2 cellular contexts compared by ENCODE assay signal in the genomic region with DNA sequence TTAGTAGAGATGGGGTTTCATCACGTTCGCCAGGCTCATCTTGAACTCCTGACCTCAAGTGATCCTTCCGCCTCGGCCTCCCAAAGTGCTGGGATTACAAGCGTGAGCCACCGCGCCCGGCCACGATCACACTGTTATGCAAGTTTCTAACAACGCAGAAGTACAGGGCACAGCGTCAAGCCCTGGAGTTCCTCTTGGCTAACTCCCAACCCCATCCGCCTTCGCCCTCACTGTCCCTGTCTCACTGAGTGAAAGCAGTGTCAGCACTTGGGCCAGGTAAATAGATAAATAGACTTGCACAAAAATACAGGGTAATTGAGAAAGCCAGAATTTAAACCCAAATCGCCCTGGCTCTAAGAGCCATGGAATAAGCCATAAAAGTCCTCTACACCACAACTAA.
TF ChIP-seq lines count a peak whose summit lies in the region.

No MANE protein-coding gene starts in this region.

TF ChIP-seq in liver, 16 proteins besides CTCF, POLR2A, EP300 and RAD21 (continued from another document):
- TF ChIP-seq, protein P1, sequence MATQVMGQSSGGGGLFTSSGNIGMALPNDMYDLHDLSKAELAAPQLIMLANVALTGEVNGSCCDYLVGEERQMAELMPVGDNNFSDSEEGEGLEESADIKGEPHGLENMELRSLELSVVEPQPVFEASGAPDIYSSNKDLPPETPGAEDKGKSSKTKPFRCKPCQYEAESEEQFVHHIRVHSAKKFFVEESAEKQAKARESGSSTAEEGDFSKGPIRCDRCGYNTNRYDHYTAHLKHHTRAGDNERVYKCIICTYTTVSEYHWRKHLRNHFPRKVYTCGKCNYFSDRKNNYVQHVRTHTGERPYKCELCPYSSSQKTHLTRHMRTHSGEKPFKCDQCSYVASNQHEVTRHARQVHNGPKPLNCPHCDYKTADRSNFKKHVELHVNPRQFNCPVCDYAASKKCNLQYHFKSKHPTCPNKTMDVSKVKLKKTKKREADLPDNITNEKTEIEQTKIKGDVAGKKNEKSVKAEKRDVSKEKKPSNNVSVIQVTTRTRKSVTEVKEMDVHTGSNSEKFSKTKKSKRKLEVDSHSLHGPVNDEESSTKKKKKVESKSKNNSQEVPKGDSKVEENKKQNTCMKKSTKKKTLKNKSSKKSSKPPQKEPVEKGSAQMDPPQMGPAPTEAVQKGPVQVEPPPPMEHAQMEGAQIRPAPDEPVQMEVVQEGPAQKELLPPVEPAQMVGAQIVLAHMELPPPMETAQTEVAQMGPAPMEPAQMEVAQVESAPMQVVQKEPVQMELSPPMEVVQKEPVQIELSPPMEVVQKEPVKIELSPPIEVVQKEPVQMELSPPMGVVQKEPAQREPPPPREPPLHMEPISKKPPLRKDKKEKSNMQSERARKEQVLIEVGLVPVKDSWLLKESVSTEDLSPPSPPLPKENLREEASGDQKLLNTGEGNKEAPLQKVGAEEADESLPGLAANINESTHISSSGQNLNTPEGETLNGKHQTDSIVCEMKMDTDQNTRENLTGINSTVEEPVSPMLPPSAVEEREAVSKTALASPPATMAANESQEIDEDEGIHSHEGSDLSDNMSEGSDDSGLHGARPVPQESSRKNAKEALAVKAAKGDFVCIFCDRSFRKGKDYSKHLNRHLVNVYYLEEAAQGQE (IDR thresholded peaks at IDR 0.05), result no peak
- TF ChIP-seq HNF4G (IDR thresholded peaks at IDR 0.05) (peak; percentile 65), FOXA2 (IDR thresholded peaks at IDR 0.05) (peak; percentile 85), EGR1 (IDR thresholded peaks at IDR 0.05; ENCODE audit: low read depth in 2 of 2) (peak in 1 of 2 donors; percentile 65), TAF1 (conservative IDR thresholded peaks at IDR 0.05) (no peak), NR2F2 (IDR thresholded peaks at IDR 0.05) (no peak), GABPA (IDR thresholded peaks at IDR 0.05 in 1 of 2, conservative IDR thresholded peaks at IDR 0.05 in 1 of 2) (peak in 1 of 2 donors; percentile 42), JUND (IDR thresholded peaks at IDR 0.05) (peak; percentile 37 to 64), RXRA (IDR thresholded peaks at IDR 0.05) (peak; percentile 82 to 83), HNF4A (conservative IDR thresholded peaks at IDR 0.05) (peak; percentile 82 to 85), SP1 (IDR thresholded peaks at IDR 0.05) (peak; percentile 79)
- TF ChIP-seq, protein P2, sequence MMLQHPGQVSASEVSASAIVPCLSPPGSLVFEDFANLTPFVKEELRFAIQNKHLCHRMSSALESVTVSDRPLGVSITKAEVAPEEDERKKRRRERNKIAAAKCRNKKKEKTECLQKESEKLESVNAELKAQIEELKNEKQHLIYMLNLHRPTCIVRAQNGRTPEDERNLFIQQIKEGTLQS (IDR thresholded peaks at IDR 0.05), result no peak
TF ChIP-seq in liver: peak in this region for 12.

TF ChIP-seq in HepG2, 621 proteins besides CTCF, POLR2A, EP300 and RAD21 (continued from another document):
- TF ChIP-seq, protein P3, sequence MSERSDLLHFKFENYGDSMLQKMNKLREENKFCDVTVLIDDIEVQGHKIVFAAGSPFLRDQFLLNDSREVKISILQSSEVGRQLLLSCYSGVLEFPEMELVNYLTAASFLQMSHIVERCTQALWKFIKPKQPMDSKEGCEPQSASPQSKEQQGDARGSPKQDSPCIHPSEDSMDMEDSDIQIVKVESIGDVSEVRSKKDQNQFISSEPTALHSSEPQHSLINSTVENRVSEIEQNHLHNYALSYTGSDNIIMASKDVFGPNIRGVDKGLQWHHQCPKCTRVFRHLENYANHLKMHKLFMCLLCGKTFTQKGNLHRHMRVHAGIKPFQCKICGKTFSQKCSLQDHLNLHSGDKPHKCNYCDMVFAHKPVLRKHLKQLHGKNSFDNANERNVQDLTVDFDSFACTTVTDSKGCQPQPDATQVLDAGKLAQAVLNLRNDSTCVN (CRISPR knock-in tag; IDR thresholded peaks at IDR 0.05; ENCODE audit: borderline replicate concordance), result no peak
- TF ChIP-seq, protein P4, sequence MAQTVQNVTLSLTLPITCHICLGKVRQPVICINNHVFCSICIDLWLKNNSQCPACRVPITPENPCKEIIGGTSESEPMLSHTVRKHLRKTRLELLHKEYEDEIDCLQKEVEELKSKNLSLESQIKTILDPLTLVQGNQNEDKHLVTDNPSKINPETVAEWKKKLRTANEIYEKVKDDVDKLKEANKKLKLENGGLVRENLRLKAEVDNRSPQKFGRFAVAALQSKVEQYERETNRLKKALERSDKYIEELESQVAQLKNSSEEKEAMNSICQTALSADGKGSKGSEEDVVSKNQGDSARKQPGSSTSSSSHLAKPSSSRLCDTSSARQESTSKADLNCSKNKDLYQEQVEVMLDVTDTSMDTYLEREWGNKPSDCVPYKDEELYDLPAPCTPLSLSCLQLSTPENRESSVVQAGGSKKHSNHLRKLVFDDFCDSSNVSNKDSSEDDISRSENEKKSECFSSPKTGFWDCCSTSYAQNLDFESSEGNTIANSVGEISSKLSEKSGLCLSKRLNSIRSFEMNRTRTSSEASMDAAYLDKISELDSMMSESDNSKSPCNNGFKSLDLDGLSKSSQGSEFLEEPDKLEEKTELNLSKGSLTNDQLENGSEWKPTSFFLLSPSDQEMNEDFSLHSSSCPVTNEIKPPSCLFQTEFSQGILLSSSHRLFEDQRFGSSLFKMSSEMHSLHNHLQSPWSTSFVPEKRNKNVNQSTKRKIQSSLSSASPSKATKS (CRISPR knock-in tag; IDR thresholded peaks at IDR 0.05), result no peak
